ENCODE assay signal across 8 cellular contexts in the genomic region with DNA sequence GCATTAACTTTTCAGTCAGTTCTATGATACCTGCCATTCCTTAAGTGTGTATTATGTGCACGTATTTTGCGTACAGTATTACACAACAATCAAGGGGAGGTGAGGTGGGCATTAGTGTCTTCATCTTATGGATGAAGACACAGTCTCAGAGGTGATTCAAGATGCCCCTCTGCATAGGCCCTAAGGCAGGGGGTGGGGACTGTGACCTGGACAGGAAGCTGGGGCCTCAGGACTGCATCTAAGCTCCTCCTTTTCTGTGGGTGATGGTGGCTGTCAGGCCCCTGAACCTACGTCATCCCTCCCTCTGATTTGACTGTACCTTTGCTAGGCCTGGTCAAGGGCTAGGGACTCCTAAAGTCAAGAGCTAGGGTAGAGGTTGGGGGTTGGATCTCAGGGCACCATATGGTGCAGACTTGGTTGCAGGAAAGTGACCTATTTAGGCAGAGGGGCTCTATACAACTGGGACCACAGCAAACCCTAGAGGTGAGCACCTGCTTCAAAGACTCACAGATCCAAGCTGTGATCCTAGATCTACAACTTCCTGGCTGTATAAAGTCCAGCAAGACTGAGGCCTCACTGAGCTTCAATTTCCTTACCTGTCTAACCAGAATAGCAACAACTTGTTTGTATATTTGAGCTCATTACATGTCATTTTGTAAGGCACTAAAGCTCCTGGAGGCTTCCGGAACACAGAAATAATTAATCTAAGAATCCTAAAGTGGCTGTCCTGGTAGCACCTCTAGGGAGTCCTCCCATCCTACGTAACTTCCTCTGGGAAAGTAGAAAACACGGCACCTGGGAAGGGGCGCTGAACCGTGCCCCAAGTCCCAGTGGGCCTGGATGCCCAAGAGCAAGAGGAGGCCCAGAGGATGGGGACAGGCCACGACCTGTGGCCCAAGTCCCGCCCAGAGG. TPM values are rescaled to one million over a fixed set of nuclear protein-coding genes. Genes with fewer than 3 reads are reported as not detected.
DNase-seq lines count a peak whose midpoint lies in the region; ATAC-seq, FAIRE-seq and TF ChIP-seq lines count a peak whose summit lies in the region.

No MANE protein-coding gene starts in this region.

- H3K27me3 ChIP-seq in K562 (ENCODE audit: control insufficient read depth in 2 of 2, insufficient read depth in 2 of 2, low read length in 2 of 2) (no peaks in the 10 kb centered on the region; a peak in 1 of 5 replicates), vagina (no peaks in the 10 kb centered on the region)

- peak; percentile 73 for ATAC-seq in K562
- ATAC-seq in memory B cell (ENCODE audit: low read depth): no peak

- POLR2A ChIA-PET in K562 (lab: Yijun Ruan, JAX): interaction anchor here (0.5 to 8.8 kb wide), 27 partner anchors 9 to 596 kb away, joined by 3 to 92 read pairs (median 3); no protein-coding TSS in a partner anchor

- no peaks in the 10 kb centered on the region for H3K9me3 ChIP-seq in K562 (replicated peaks; ENCODE audit: control insufficient read depth, insufficient read depth, low read depth, low read length)
- no peaks in the 10 kb centered on the region for H3K9me3 ChIP-seq in vagina

- H4K20me1 ChIP-seq in K562 (replicated peaks; ENCODE audit: control insufficient read depth, insufficient read depth, low read length): peaks cover 45% of the 10 kb centered on the region

- H3K27ac Mint-ChIP-seq in memory B cell: peak overlapping the region; percentile 73

- H3K9me3 Mint-ChIP-seq in memory B cell: no peaks in the 10 kb centered on the region

- no TSS peak for BruUV-seq in K562 (replicated peaks; lab: Mats Ljungman, UMichigan)

- peaks cover 75% of the 10 kb centered on the region for H3K79me2 ChIP-seq in K562 (ENCODE audit: control insufficient read depth, insufficient read depth, low read length)

- TF ChIP-seq CTCF in GM20000 (IDR thresholded peaks at IDR 0.05; ENCODE audit: extremely low read depth, missing control alignments): no peak
- no peak; a peak in 2 of 6 replicates for TF ChIP-seq CTCF in K562 (IDR thresholded peaks at IDR 0.05 in 2 of 3, conservative IDR thresholded peaks at IDR 0.05 in 1 of 3; ENCODE audit: insufficient read depth in 2 of 3, low read depth in 1 of 3, low read length in 3 of 3)
- no peak for TF ChIP-seq CTCF in vagina (IDR thresholded peaks at IDR 0.05)

- peak overlapping the region; percentile 62 for H3K4me3 ChIP-seq in Jurkat, Clone E6-1 (ENCODE audit: low read length)
- H3K4me3 ChIP-seq in K562 (peak overlapping the region; percentile 61), vagina (peak overlapping the region; percentile 71 to 94)

- H3K4me1 Mint-ChIP-seq in memory B cell: peaks cover 23% of the 10 kb centered on the region

- no peaks in the 10 kb centered on the region for H3K36me3 Mint-ChIP-seq in memory B cell

- H3K9ac ChIP-seq in K562 (ENCODE audit: insufficient read depth in 1 of 2, low read depth in 2 of 2, low read length in 2 of 2): peak overlapping the region; percentile 92 to 95

- WGBS in K562 (ENCODE audit: insufficient coverage, low coverage, missing lambda C conversion rate): 2% methylated on average over 10 of the region's 10 CpGs

- CTCF ChIA-PET in K562 (lab: Yijun Ruan, JAX; ENCODE audit: low intra/inter-chr PET ratio): no interaction called here

- H3K27me3 Mint-ChIP-seq in memory B cell: no peaks in the 10 kb centered on the region

- TF ChIP-seq POLR2A in K562 (conservative IDR thresholded peaks at IDR 0.05): peak; percentile 92
- TF ChIP-seq POLR2A in vagina (IDR thresholded peaks at IDR 0.05): no peak

- TF ChIP-seq EP300 in K562 (IDR thresholded peaks at IDR 0.05; ENCODE audit: low read length): peak; percentile 41; the same call in 1 of the 2 replicates

- H3K4me1 ChIP-seq in K562 (replicated peaks in 1 of 2; ENCODE audit: control insufficient read depth in 2 of 2, insufficient read depth in 2 of 2, low read length in 2 of 2): peaks cover 60 to 71% of the 10 kb centered on the region in 2 experiments
- H3K4me1 ChIP-seq in vagina: peaks cover 42% of the 10 kb centered on the region

- H3K4me3 Mint-ChIP-seq in memory B cell: peak overlapping the region; percentile 93

- peak overlapping the region; percentile 99 for H3K27ac ChIP-seq in K562 (ENCODE audit: extremely low read depth, low read depth, low read length)
- peak overlapping the region; percentile 95 for H3K27ac ChIP-seq in vagina

- in situ Hi-C loops in K562 (cut with MboI): no loop called here

- H3K4me2 ChIP-seq in K562 (ENCODE audit: insufficient read depth, low read length): peak overlapping the region; percentile 100

- TF ChIP-seq RAD21 in K562 (CRISPR knock-in tag; conservative IDR thresholded peaks at IDR 0.05 in 1 of 2, IDR thresholded peaks at IDR 0.05 in 1 of 2): no peak

- H2AFZ ChIP-seq in K562 (ENCODE audit: low read depth, low read length): peak overlapping the region; percentile 56

- H3K36me3 ChIP-seq in K562 (ENCODE audit: control insufficient read depth, insufficient read depth, low read length) (peaks cover 30% of the 10 kb centered on the region; the same call in 2 of the 3 replicates), vagina (no peaks in the 10 kb centered on the region)

- FAIRE-seq in K562 (lab: Jason Lieb, UNC) (peak; percentile 97), HTR-8/SVneo (lab: Jason Lieb, UNC) (no peak)

- intact Hi-C loops in K562 (cut with micrococcal nuclease) (loop anchor here (2.0 to 5.0 kb wide), 2 partner anchors 81 to 1430 kb away; no protein-coding TSS in a partner anchor), vagina (cut with DNase I) (loop anchor here (5.0 kb wide), 1 partner anchor 60 kb away; no protein-coding TSS in a partner anchor)

- H3K9me1 ChIP-seq in K562 (ENCODE audit: control insufficient read depth, insufficient read depth, low read length): peaks cover 6% of the 10 kb centered on the region

- DNase-seq in DMS79 (lab: John Stamatoyannopoulos, UW): peak; percentile 19
- DNase-seq in GM20000 (ENCODE audit: low spot score): peak; percentile 84
- DNase-seq in Jurkat, Clone E6-1 (ENCODE audit: low read depth, low spot score): no peak
- peak; percentile 83 to 97 (median 88) for DNase-seq in K562 (ENCODE audit: extremely low read depth in 1 of 4, low spot score in 3 of 4)
- DNase-seq in memory B cell (ENCODE audit: low spot score in 2 of 2): no peak
- DNase-seq in vagina (ENCODE audit: extremely low spot score in 2 of 2): no peak
- DNase-seq in foreskin melanocyte: no peak
- no peak for DNase-seq in HTR-8/SVneo (ENCODE audit: insufficient read length, low spot score)

TF ChIP-seq in K562, 482 proteins besides CTCF, POLR2A, EP300 and RAD21 (continues in another document):
- peak; percentile 93 for TF ChIP-seq POLR2AphosphoS5 (IDR thresholded peaks at IDR 0.05; ENCODE audit: control insufficient read depth, insufficient read depth, low read depth, low read length)
- no peak for TF ChIP-seq TBL1XR1 (IDR thresholded peaks at IDR 0.05; ENCODE audit: low read length in 2 of 2)
- peak; percentile 31 to 51; a peak in 2 of 4 replicates for TF ChIP-seq SIN3A (IDR thresholded peaks at IDR 0.05; ENCODE audit: borderline replicate concordance in 2 of 2, control insufficient read depth in 1 of 2, low read depth in 2 of 2, low read length in 2 of 2)
- 0 out of 2 replicates have a peak, but pooled peaks have one; percentile 16 for TF ChIP-seq ERF (CRISPR knock-in tag; IDR thresholded peaks at IDR 0.05)
- TF ChIP-seq NFRKB (IDR thresholded peaks at IDR 0.05; ENCODE audit: low read depth): peak; percentile 50; the same call in 1 of the 2 replicates
- TF ChIP-seq CEBPB (tag; IDR thresholded peaks at IDR 0.05): peak; percentile 86
- peak; percentile 86 for TF ChIP-seq JUND (IDR thresholded peaks at IDR 0.05; ENCODE audit: borderline replicate concordance, low read depth, low read length)
- TF ChIP-seq JUND (tag; IDR thresholded peaks at IDR 0.05; ENCODE audit: borderline replicate concordance, low read depth, low read length): peak; percentile 88; the same call in 1 of the 3 replicates
- peak; percentile 96 for TF ChIP-seq ATF7 (IDR thresholded peaks at IDR 0.05)
- TF ChIP-seq YY1 (IDR thresholded peaks at IDR 0.05; ENCODE audit: borderline replicate concordance in 1 of 3, control insufficient read depth in 1 of 3, extremely low read depth in 1 of 3, insufficient read depth in 3 of 3, insufficient read length in 1 of 3, insufficient replicate concordance in 2 of 3, low read depth in 1 of 3, low read length in 2 of 3): peak in 2 of 3 experiments; percentile 62 to 78
- TF ChIP-seq MAFK (IDR thresholded peaks at IDR 0.05; ENCODE audit: low read length): peak; percentile 4; the same call in 1 of the 2 replicates
- TF ChIP-seq RBM17 (IDR thresholded peaks at IDR 0.05; ENCODE audit: borderline replicate concordance, low read depth, low read length): no peak

RNA-seq across cellular contexts. Expression of a gene that starts 39.1 kb away (rescaled TPM):
- 35.8 TPM for polyA plus RNA-seq in Jurkat, Clone E6-1 (2012; ENCODE audit: insufficient read depth, insufficient read length)
- total RNA-seq in K562 (2011; cell fraction: chromatin; rRNA removed; ENCODE audit: low replicate concordance): 146 and 195 TPM in 2 replicates
- total RNA-seq in K562 (2011; cell fraction: nucleolus; rRNA removed): 104 and 109 TPM in 2 replicates
- total RNA-seq in K562 (2011; cell fraction: nucleoplasm; rRNA removed): 111 and 114 TPM in 2 replicates
- total RNA-seq in K562 (2014; rRNA removed): 309 and 365 TPM in 2 replicates
- total RNA-seq in K562 (2014; rRNA removed; fragmentation: Illumina TruSeq; extraction: Trizol): 193 and 203 TPM in 2 replicates
- 186 and 188 TPM in 2 replicates for total RNA-seq in K562 (2015; rRNA removed; fragmentation: Illumina TruSeq; extraction: Trizol)
- total RNA-seq in K562 (2021): 369 and 422 TPM in 2 replicates
- polyA plus RNA-seq in K562 (2011; rRNA removed): 133 and 176 TPM in 2 replicates
- 163 and 167 TPM in 2 replicates for polyA plus RNA-seq in K562 (2011; cell fraction: cytosol; rRNA removed)
- polyA plus RNA-seq in K562 (2011; cell fraction: nucleus; rRNA removed): 84.0 and 115 TPM in 2 replicates
- polyA plus RNA-seq in K562 (2012): 265 and 370 TPM in 2 replicates
- polyA plus RNA-seq in K562 (2014; fragmentation: Illumina TruSeq; extraction: Trizol): 423 and 444 TPM in 2 replicates
- 10 to 100 TPM; 29.2 to 34.6 TPM for polyA plus RNA-seq in K562 (2014; fragmentation: Nextera tagmentation; extraction: Ambion mirVana)
- 239 and 256 TPM in 2 replicates for polyA plus RNA-seq in K562 (2014; rRNA removed)
- polyA minus RNA-seq in K562 (2011; rRNA and poly(A)+ RNA removed): 362 and 462 TPM in 2 replicates
- 160 and 170 TPM in 2 replicates for polyA minus RNA-seq in K562 (2011; cell fraction: cytosol; rRNA and poly(A)+ RNA removed)
- 46.6 and 67.3 TPM in 2 replicates for polyA minus RNA-seq in K562 (2011; cell fraction: nucleus; rRNA and poly(A)+ RNA removed)
- total RNA-seq in vagina: 106 TPM

Comparison
In these comparisons a context has a peak if more than half of its experiments do, and no peak if none do; other contexts are left out.
1. DNase-seq: peak in DMS79 (single experiment), GM20000 (single experiment) and K562 (4 of 4); none in Jurkat, Clone E6-1 (single experiment), memory B cell (0 of 2), vagina (0 of 2), foreskin melanocyte (single experiment) and HTR-8/SVneo (single experiment).
2. Peak in every context shown above with its lines, with median percentiles within 50 percentile points of each other: H3K4me3 ChIP-seq.